Comparison of ENCODE assay signal across 18 cellular contexts in genomic region chr22:33112606-33113005, GRCh38. TPM values are rescaled to one million over a fixed set of nuclear protein-coding genes. Genes with fewer than 3 reads are reported as not detected.
DNase-seq lines count a peak whose midpoint lies in the region; ATAC-seq and TF ChIP-seq lines count a peak whose summit lies in the region.
"Had no signal": no experiment of that assay in that cellular context is flagged by ENCODE, and none has a peak within 500 bp of the region (broad histone marks: within the 10 kb centered on the region; RNA-seq: fewer than 3 reads in every experiment).

No MANE protein-coding gene starts in this region.

- H3K36me3 Mint-ChIP-seq in mesothelial cell of epicardium, result no peaks in the 10 kb centered on the region

- H3K27ac Mint-ChIP-seq in mesothelial cell of epicardium, result no peak overlapping the region
- H3K27ac Mint-ChIP-seq: activated T-helper 1 cell treated with anti-CD3 and anti-CD28 coated beads, Interleukin-12 subunit alpha, Interleukin-12 subunit beta, Interleukin-2, Interleukin-4 antibody, amounts not matched to agents 30 ng/mL and 10 ng/mL and 1 ng/mL, durations not matched to agents 14 hours and 24 hours and 36 hours had no signal

- H3K4me3 Mint-ChIP-seq in mesothelial cell of epicardium, result no peak overlapping the region
- H3K4me3 Mint-ChIP-seq: activated T-helper 1 cell treated with anti-CD3 and anti-CD28 coated beads, Interleukin-12 subunit alpha, Interleukin-12 subunit beta, Interleukin-2, Interleukin-4 antibody, amounts not matched to agents 30 ng/mL and 10 ng/mL and 1 ng/mL, durations not matched to agents 14 hours and 24 hours and 36 hours had no signal

- H3K9me3 Mint-ChIP-seq in mesothelial cell of epicardium, result no peaks in the 10 kb centered on the region
- H3K9me3 Mint-ChIP-seq: activated T-helper 1 cell treated with anti-CD3 and anti-CD28 coated beads, Interleukin-12 subunit alpha, Interleukin-12 subunit beta, Interleukin-2, Interleukin-4 antibody, amounts not matched to agents 30 ng/mL and 10 ng/mL and 1 ng/mL, durations not matched to agents 14 hours and 24 hours and 36 hours had no signal

- DNase-seq in GM06990 (ENCODE audit: extremely low read depth, insufficient read length) (peak; percentile 45), NCI-H1417 treated with DMSO at 0.1 percent for 48 hours (lab: John Stamatoyannopoulos, UW) (peak; percentile 68), NCI-H524 (lab: John Stamatoyannopoulos, UW) (peak; percentile 94 to 98), left kidney (ENCODE audit: low read depth, low spot score) (peak; percentile 48), omental fat pad (ENCODE audit: low spot score) (no peak), mesothelial cell of epicardium (ENCODE audit: low spot score in 2 of 2, unreplicated experiment in 2 of 2) (no peak), DMS114 treated with DMSO at 0.1 percent for 48 hours (lab: John Stamatoyannopoulos, UW; ENCODE audit: unreplicated experiment) (no peak)
- DNase-seq: activated CD4-positive, CD25-positive, alpha-beta regulatory T cell treated with anti-CD3 and anti-CD28 coated beads, Interleukin-2, amount 50 U/mL, for 72 hours; left lung; NCI-H446; PC-9; retina had no signal

- H3K27me3 ChIP-seq in GM06990 (replicated peaks; ENCODE audit: control insufficient read depth, insufficient read depth, low read length), result no peaks in the 10 kb centered on the region
- H3K27me3 ChIP-seq: breast epithelium, left lung, neutrophil had no signal

- no peaks in the 10 kb centered on the region for H3K36me3 ChIP-seq in GM06990 (ENCODE audit: control insufficient read depth, insufficient read depth, low read length)
- H3K36me3 ChIP-seq: breast epithelium, esophagus muscularis mucosa, left lung, neutrophil had no signal

- no peaks in the 10 kb centered on the region for H3K27me3 Mint-ChIP-seq in mesothelial cell of epicardium (ENCODE audit: low read depth)

- TF ChIP-seq CTCF in GM06990 (IDR thresholded peaks at IDR 0.05; ENCODE audit: insufficient read depth, low read length, poor library complexity, severe bottlenecking) (no peak), omental fat pad (IDR thresholded peaks at IDR 0.05) (no peak), mesothelial cell of epicardium (IDR thresholded peaks at IDR 0.05; ENCODE audit: unreplicated experiment) (no peak)

- H3K4me1 Mint-ChIP-seq in mesothelial cell of epicardium, result peaks cover 17% of the 10 kb centered on the region

- ATAC-seq in omental fat pad (ENCODE audit: low FRiP score), result no peak
- ATAC-seq: left lung had no signal

- no peak overlapping the region for H3K4me3 ChIP-seq in GM06990 (replicated peaks; ENCODE audit: low read depth, low read length)
- H3K4me3 ChIP-seq: breast epithelium, esophagus muscularis mucosa, left lung, PC-9 had no signal

RNA-seq across cellular contexts. Expression of gene SYN3, which starts 54.4 kb away (rescaled TPM):
- total RNA-seq in omental fat pad (1 to 10 TPM in 1 of 4 donors, under 1 TPM in 1, not detected in 2; 0.25 to 1.9 TPM), mesothelial cell of epicardium (0.27 to 0.77 TPM (median 0.53 TPM) in 3 replicates)
- total RNA-seq: activated CD8-positive, alpha-beta memory T cell treated with anti-CD3 and anti-CD28 coated beads for 36 hours; activated T-helper 1 cell treated with anti-CD3 and anti-CD28 coated beads, Interleukin-12 subunit alpha, Interleukin-12 subunit beta, Interleukin-2, Interleukin-4 antibody, amounts not matched to agents 30 ng/mL and 10 ng/mL and 1 ng/mL, durations not matched to agents 14 hours and 24 hours and 36 hours; mononuclear cell had no signal

Comparison
In these comparisons a context has a peak if more than half of its experiments do, and no peak if none do; other contexts are left out.
1. DNase-seq: peak in GM06990 (single experiment), NCI-H1417 treated with DMSO at 0.1 percent for 48 hours (single experiment), NCI-H524 (2 of 2) and left kidney (single experiment); none in omental fat pad (single experiment), mesothelial cell of epicardium (0 of 2) and DMS114 treated with DMSO at 0.1 percent for 48 hours (single experiment).